ENCODE assay signal across 25 cellular contexts in the genomic region with DNA sequence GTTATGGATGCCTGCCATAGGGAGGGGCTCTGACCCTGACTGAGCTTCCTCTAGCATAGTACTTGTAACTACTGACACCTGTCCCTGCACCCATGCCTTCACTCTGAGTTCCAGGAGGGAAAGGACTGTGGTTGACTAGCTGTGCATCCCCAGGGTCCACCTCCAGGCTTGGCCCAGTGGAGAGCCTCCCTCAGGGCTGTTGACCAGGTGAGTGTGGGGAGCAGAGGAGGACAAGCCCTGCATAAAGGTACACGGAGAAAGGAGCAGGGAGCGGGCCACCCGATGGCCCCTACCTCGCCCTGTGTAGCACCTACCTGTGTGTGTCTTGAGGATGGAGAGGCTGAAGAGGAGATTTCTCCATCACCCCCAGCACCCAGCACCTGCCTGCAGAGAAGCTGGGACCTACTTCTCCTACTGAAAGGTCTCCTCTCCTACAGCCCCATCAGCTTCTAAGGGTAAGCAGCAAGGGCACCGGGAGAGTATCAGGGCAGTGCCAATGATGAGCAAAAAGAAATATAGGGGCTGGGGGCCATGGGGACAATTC. TPM values are rescaled to one million over a fixed set of nuclear protein-coding genes. Genes with fewer than 3 reads are reported as not detected.
DNase-seq lines count a peak whose midpoint lies in the region; ATAC-seq and TF ChIP-seq lines count a peak whose summit lies in the region.
"Had no signal": no experiment of that assay in that cellular context is flagged by ENCODE, and none has a peak within 500 bp of the region (broad histone marks: within the 10 kb centered on the region; RNA-seq: fewer than 3 reads in every experiment).

No MANE protein-coding gene starts in this region.

- 97 to 100% methylated on average over 2 to 4 of the region's 5 CpGs for WGBS in endodermal cell (ENCODE audit: insufficient coverage in 1 of 2, insufficient read length in 1 of 2), 2 experiments
- WGBS in sigmoid colon, 2 donors, result 94% methylated on average over 5 of the region's 5 CpGs

- H3K9ac ChIP-seq in endodermal cell (ENCODE audit: extremely low read depth, low read length, poor library complexity, severe bottlenecking), result no peak overlapping the region
- H3K9ac ChIP-seq: SK-N-SH had no signal

- no TSS peak for BruUV-seq in Calu3 (replicated peaks; lab: Mats Ljungman, UMichigan)

- H3K27me3 ChIP-seq in endodermal cell (ENCODE audit: control insufficient read depth, insufficient read depth, low read length, poor library complexity, severe bottlenecking) (no peaks in the 10 kb centered on the region), sigmoid colon (no peaks in the 10 kb centered on the region)

- H3K27ac Mint-ChIP-seq in endodermal cell, result no peak overlapping the region
- H3K27ac Mint-ChIP-seq in Calu3 (ENCODE audit: unreplicated experiment), result no peak overlapping the region
- H3K27ac Mint-ChIP-seq: CD8-positive, alpha-beta memory T cell; HFFc6; IgD-negative memory B cell had no signal

- DNase-seq in Right ventricle myocardium inferior (ENCODE audit: missing footprints), result peak; percentile 65
- no peak for DNase-seq in left cardiac atrium
- peak; percentile 24 for DNase-seq in endodermal cell
- DNase-seq in sigmoid colon, result peak; percentile 22
- DNase-seq in Calu3, result no peak
- no peak for DNase-seq in dedifferentiated amniotic fluid mesenchymal stem cell (ENCODE audit: extremely low spot score)
- DNase-seq: CD8-positive, alpha-beta memory T cell; EL; H7; HFFc6; MV-4-11; NCI-H1105 treated with DMSO at 0.1 percent for 48 hours; NCI-H2029 treated with DMSO at 0.1 percent for 48 hours; NCI-H226; NCI-H510A treated with DMSO at 0.1 percent for 48 hours; NCI-H748 treated with DMSO at 0.1 percent for 48 hours; NK-92 treated with Interleukin-12 subunit alpha and Interleukin-12 subunit beta, amount 100 ng/mL, for 24 hours; SIG-M5; SK-N-SH had no signal

- TF ChIP-seq CTCF in endodermal cell (conservative IDR thresholded peaks at IDR 0.05), result no peak
- TF ChIP-seq CTCF in sigmoid colon (IDR thresholded peaks at IDR 0.05), result no peak
- no peak for TF ChIP-seq CTCF in Calu3 (IDR thresholded peaks at IDR 0.05; ENCODE audit: unreplicated experiment)

- intact Hi-C loops in Right ventricle myocardium inferior (cut with DNase I) (no loop called here), left cardiac atrium (cut with DNase I) (no loop called here), sigmoid colon (cut with DNase I) (no loop called here), Calu3 (cut with micrococcal nuclease; ENCODE audit: unreplicated experiment) (no loop called here)

- CTCF ChIA-PET in Calu3 (lab: Charles Lee), result no interaction called here

- no peaks in the 10 kb centered on the region for H3K4me1 ChIP-seq in endodermal cell (ENCODE audit: control insufficient read depth, insufficient read depth, low read length)
- no peaks in the 10 kb centered on the region for H3K4me1 ChIP-seq in sigmoid colon

- no peak for TF ChIP-seq POLR2A in sigmoid colon (IDR thresholded peaks at IDR 0.05)

- H3K4me3 Mint-ChIP-seq in endodermal cell, result no peak overlapping the region
- H3K4me3 Mint-ChIP-seq in Calu3 (ENCODE audit: low read depth, unreplicated experiment), result no peak overlapping the region
- H3K4me3 Mint-ChIP-seq: CD8-positive, alpha-beta memory T cell; HFFc6; IgD-negative memory B cell had no signal

- H3K9me3 Mint-ChIP-seq in endodermal cell, result peaks cover 14% of the 10 kb centered on the region
- H3K9me3 Mint-ChIP-seq in Calu3 (ENCODE audit: low read depth, unreplicated experiment), result peaks cover 6% of the 10 kb centered on the region

- ATAC-seq in Right ventricle myocardium inferior (no peak), left cardiac atrium (no peak), HG03135 (IDR thresholded peaks at IDR 0.05; ENCODE audit: unreplicated experiment) (no peak)

- H3K9me3 ChIP-seq in endodermal cell (ENCODE audit: control insufficient read depth, low read length) (peaks cover 5% of the 10 kb centered on the region), sigmoid colon (no peaks in the 10 kb centered on the region)
- H3K9me3 ChIP-seq: SK-N-SH had no signal

- H3K27ac ChIP-seq in endodermal cell (ENCODE audit: low read depth, low read length) (no peak overlapping the region), sigmoid colon (no peak overlapping the region)
- H3K27ac ChIP-seq: C4-2B, RWPE1 had no signal

- peaks cover 2% of the 10 kb centered on the region for H3K36me3 Mint-ChIP-seq in endodermal cell (ENCODE audit: low read depth)
- H3K36me3 Mint-ChIP-seq in Calu3 (ENCODE audit: insufficient read depth, unreplicated experiment), result no peaks in the 10 kb centered on the region

- H3K4me3 ChIP-seq in endodermal cell (ENCODE audit: low read length) (no peak overlapping the region), sigmoid colon (no peak overlapping the region)

- no peaks in the 10 kb centered on the region for H3K36me3 ChIP-seq in endodermal cell (ENCODE audit: control insufficient read depth, insufficient read depth, low read length)
- H3K36me3 ChIP-seq in sigmoid colon, result no peaks in the 10 kb centered on the region

- H3K4me1 Mint-ChIP-seq in endodermal cell, result no peaks in the 10 kb centered on the region
- no peaks in the 10 kb centered on the region for H3K4me1 Mint-ChIP-seq in Calu3 (ENCODE audit: low read depth, unreplicated experiment)
- H3K4me1 Mint-ChIP-seq: CD8-positive, alpha-beta memory T cell had no signal

- no peak for TF ChIP-seq EP300 in sigmoid colon (IDR thresholded peaks at IDR 0.05)

- H3K27me3 Mint-ChIP-seq in endodermal cell (ENCODE audit: insufficient read depth) (peaks cover 17% of the 10 kb centered on the region), Calu3 (ENCODE audit: unreplicated experiment) (peaks cover 78% of the 10 kb centered on the region)

RNA-seq across cellular contexts. Expression of gene LTF, which starts 6.7 kb away (rescaled TPM):
- 4.8 TPM for total RNA-seq in Right ventricle myocardium inferior
- total RNA-seq in left cardiac atrium, result 1 to 10 TPM; 2.9 to 3.1 TPM
- under 1 TPM; 0.24 to 0.31 TPM for total RNA-seq in endodermal cell
- polyA plus RNA-seq in endodermal cell (2013, experiment 1 of 2), result not detected
- not detected for polyA plus RNA-seq in endodermal cell (2013, experiment 2 of 2)
- total RNA-seq in sigmoid colon, result under 1 TPM in 3 of 4 donors, not detected in 1; 0.16 to 0.36 (median 0.28) TPM
- polyA plus RNA-seq in sigmoid colon, result 10 to 100 TPM in 1 of 3 donors, 1 to 10 TPM in 1, not detected in 1; 1.2 to 38.0 TPM
- not detected in 2 replicates for total RNA-seq in Calu3 (2022)
- total RNA-seq: A172; CD8-positive, alpha-beta memory T cell; H7 had no signal
- polyA plus RNA-seq: AG04450; CD8-positive, alpha-beta memory T cell; IgD-negative memory B cell; SK-N-SH had no signal

RNA-seq across cellular contexts. Expression of gene RTP3, which starts 26.3 kb away (rescaled TPM):
- total RNA-seq in Right ventricle myocardium inferior (not detected), left cardiac atrium (not detected), endodermal cell (not detected), sigmoid colon (not detected), Calu3 (2022) (not detected in 2 replicates)
- polyA plus RNA-seq in endodermal cell (2013, experiment 1 of 2), result not detected
- polyA plus RNA-seq in endodermal cell (2013, experiment 2 of 2), result not detected
- polyA plus RNA-seq in sigmoid colon, result not detected
- total RNA-seq: A172; CD8-positive, alpha-beta memory T cell; HFFc6 had no signal
- polyA plus RNA-seq: CD8-positive, alpha-beta memory T cell; IgD-negative memory B cell; SK-N-SH had no signal

Comparison
In these comparisons a context has a peak if more than half of its experiments do, and no peak if none do; other contexts are left out.
1. DNase-seq: peak in Right ventricle myocardium inferior (single experiment), endodermal cell (single experiment) and sigmoid colon (single experiment); none in left cardiac atrium (single experiment), Calu3 (single experiment) and dedifferentiated amniotic fluid mesenchymal stem cell (single experiment).